Comparison of ENCODE assay signal across 8 cellular contexts in genomic region chr6:56542367-56543331, GRCh38.
DNase-seq lines count a peak whose midpoint lies in the region; ATAC-seq and TF ChIP-seq lines count a peak whose summit lies in the region.

No MANE protein-coding gene starts in this region.

- 1 to 2% methylated on average over 50 of the region's 50 CpGs for WGBS in GM23248 (ENCODE audit: low coverage in 1 of 2, low lambda C conversion rate in 2 of 2, missing lambda C conversion rate in 2 of 2), 2 experiments
- WGBS in gastroesophageal sphincter (ENCODE audit: low coverage in 1 of 2), 2 donors = 0 to 4% methylated on average over 5 to 12 of the region's 50 CpGs

- H3K27ac Mint-ChIP-seq in neural progenitor cell = no peak overlapping the region

- H3K9me3 Mint-ChIP-seq in neural progenitor cell = no peaks in the 10 kb centered on the region

- no peaks in the 10 kb centered on the region for H3K36me3 Mint-ChIP-seq in neural progenitor cell

- H3K9me2 ChIP-seq in GM23248 (ENCODE audit: insufficient read depth) (no peaks in the 10 kb centered on the region), Karpas-422 (replicated peaks; ENCODE audit: insufficient read depth, low read length) (no peaks in the 10 kb centered on the region)

- POLR2A ChIA-PET in RWPE1 (lab: Yijun Ruan, JAX; ENCODE audit: low non-redundant PET) = interaction anchor here (0.5 to 1.0 kb wide), 4 partner anchors 16 to 173 kb away, joined by 3 to 7 read pairs (median 4); no protein-coding TSS in a partner anchor

- H3K4me2 ChIP-seq in GM23248 (ENCODE audit: unreplicated experiment) = peak overlapping the region; percentile 96
- H3K4me2 ChIP-seq in Karpas-422 (ENCODE audit: low read depth, low read length, poor library complexity, severe bottlenecking) = peak overlapping the region; percentile 88
- H3K4me2 ChIP-seq in neural progenitor cell = peak overlapping the region; percentile 80

- H3K27me3 ChIP-seq in GM23248 (replicated peaks; ENCODE audit: insufficient read depth) = no peaks in the 10 kb centered on the region
- H3K27me3 ChIP-seq in Karpas-422 (ENCODE audit: low read length) = no peaks in the 10 kb centered on the region
- no peaks in the 10 kb centered on the region for H3K27me3 ChIP-seq in gastroesophageal sphincter
- H3K27me3 ChIP-seq in neural progenitor cell = no peaks in the 10 kb centered on the region
- H3K27me3 ChIP-seq in stomach smooth muscle (ENCODE audit: control insufficient read depth in 1 of 2, insufficient read depth in 2 of 2, low read length in 2 of 2) = no peaks in the 10 kb centered on the region

- in situ Hi-C loops in GM23248 (cut with MboI) = no loop called here

- H3K9me3 ChIP-seq in ES-I3 (ENCODE audit: control insufficient read depth, insufficient read depth, low read length) = no peaks in the 10 kb centered on the region
- no peaks in the 10 kb centered on the region for H3K9me3 ChIP-seq in GM23248 (ENCODE audit: low read depth)
- H3K9me3 ChIP-seq in Karpas-422 (ENCODE audit: low read length) = no peaks in the 10 kb centered on the region
- H3K9me3 ChIP-seq in gastroesophageal sphincter = no peaks in the 10 kb centered on the region
- no peaks in the 10 kb centered on the region for H3K9me3 ChIP-seq in neural progenitor cell (ENCODE audit: low read depth)
- H3K9me3 ChIP-seq in stomach smooth muscle (ENCODE audit: control insufficient read depth in 2 of 2, low read length in 2 of 2) = no peaks in the 10 kb centered on the region

- DNase-seq in GM23248 (peak; percentile 99), Karpas-422 (no peak), RWPE1 (ENCODE audit: low spot score) (peak; percentile 78), neural progenitor cell (ENCODE audit: low spot score) (peak; percentile 94)
- DNase-seq in activated gamma-delta T cell treated with anti-CD3 and anti-CD28 coated beads, Interleukin-2, amount 50 U/mL, for 16 hours (ENCODE audit: low read depth) = peak; percentile 1

- H3K4me1 Mint-ChIP-seq in neural progenitor cell = peaks cover 10% of the 10 kb centered on the region

- H3K4me1 ChIP-seq in ES-I3 (ENCODE audit: insufficient read depth, low read length) (peaks cover 15% of the 10 kb centered on the region), GM23248 (ENCODE audit: insufficient read depth) (peaks cover 63% of the 10 kb centered on the region), Karpas-422 (ENCODE audit: low read length) (peaks cover 72% of the 10 kb centered on the region), gastroesophageal sphincter (peaks cover 3 to 55% (median 13%) of the 10 kb centered on the region in 3 donors), neural progenitor cell (peaks cover 24% of the 10 kb centered on the region), stomach smooth muscle (ENCODE audit: control insufficient read depth, insufficient read depth, low read length) (peaks cover 7% of the 10 kb centered on the region)

- TF ChIP-seq POLR2A in gastroesophageal sphincter (IDR thresholded peaks at IDR 0.05) = peak; percentile 93 to 96

- peak overlapping the region; percentile 37 for H2AFZ ChIP-seq in GM23248
- H2AFZ ChIP-seq in Karpas-422 (ENCODE audit: low read length) = peak overlapping the region; percentile 32
- H2AFZ ChIP-seq in neural progenitor cell (replicated peaks) = peak overlapping the region; percentile 40

- TF ChIP-seq EP300 in gastroesophageal sphincter (IDR thresholded peaks at IDR 0.05) = no peak

- H3K36me3 ChIP-seq in ES-I3 (ENCODE audit: insufficient read depth, low read length) (no peaks in the 10 kb centered on the region), GM23248 (ENCODE audit: low read depth) (no peaks in the 10 kb centered on the region; the same call in 1 of the 2 replicates), Karpas-422 (ENCODE audit: insufficient read depth, low read length) (no peaks in the 10 kb centered on the region), gastroesophageal sphincter (no peaks in the 10 kb centered on the region), neural progenitor cell (no peaks in the 10 kb centered on the region), stomach smooth muscle (ENCODE audit: control insufficient read depth in 2 of 2, insufficient read depth in 2 of 2, low read length in 2 of 2) (no peaks in the 10 kb centered on the region)

- H3K79me2 ChIP-seq in GM23248 (ENCODE audit: insufficient read depth) = peaks cover 94% of the 10 kb centered on the region
- peaks cover 24% of the 10 kb centered on the region for H3K79me2 ChIP-seq in Karpas-422 (ENCODE audit: low read length)
- H3K79me2 ChIP-seq in neural progenitor cell (ENCODE audit: low read depth) = peaks cover 73% of the 10 kb centered on the region

- no peak overlapping the region for H3K4me3 Mint-ChIP-seq in neural progenitor cell

- peaks cover 11% of the 10 kb centered on the region; the same call in 1 of the 2 replicates for H4K20me1 ChIP-seq in GM23248 (ENCODE audit: insufficient read depth)
- no peaks in the 10 kb centered on the region for H4K20me1 ChIP-seq in Karpas-422 (ENCODE audit: insufficient read depth, low read depth, low read length)
- peaks cover 46% of the 10 kb centered on the region for H4K20me1 ChIP-seq in neural progenitor cell (ENCODE audit: low read depth)

- TF ChIP-seq CTCF in RWPE1 (conservative IDR thresholded peaks at IDR 0.05; ENCODE audit: low read depth) = peak; percentile 15; the same call in 1 of the 2 replicates
- peak in 2 of 4 experiments; percentile 34 to 76 for TF ChIP-seq CTCF in gastroesophageal sphincter (IDR thresholded peaks at IDR 0.05)
- peak; percentile 35 for TF ChIP-seq CTCF in neural progenitor cell (IDR thresholded peaks at IDR 0.05)

- CTCF ChIA-PET in RWPE1 (lab: Yijun Ruan, JAX) = interaction anchor here (0.6 to 1.4 kb wide), 6 partner anchors 17 to 378 kb away, joined by 3 to 6 read pairs (median 4); no protein-coding TSS in a partner anchor

- peak overlapping the region; percentile 84 for H3K9ac ChIP-seq in ES-I3 (ENCODE audit: low read depth, low read length)
- H3K9ac ChIP-seq in GM23248 = peak overlapping the region; percentile 79
- H3K9ac ChIP-seq in Karpas-422 (ENCODE audit: low read length) = no peak overlapping the region
- no peak overlapping the region for H3K9ac ChIP-seq in neural progenitor cell
- H3K9ac ChIP-seq in stomach smooth muscle (ENCODE audit: low read length in 2 of 2) = peak overlapping the region; percentile 82 to 89

- ATAC-seq in gastroesophageal sphincter = peak; percentile 97

- H3F3A ChIP-seq in GM23248 (ENCODE audit: insufficient read depth) (peaks cover 46% of the 10 kb centered on the region), neural progenitor cell (ENCODE audit: low read depth) (peaks cover 31% of the 10 kb centered on the region)

- H3K4me3 ChIP-seq in GM23248 (peak overlapping the region; percentile 78), Karpas-422 (ENCODE audit: low read length) (no peak overlapping the region), gastroesophageal sphincter (peak overlapping the region; percentile 48 to 65), neural progenitor cell (peak overlapping the region; percentile 48), stomach smooth muscle (ENCODE audit: low read length in 2 of 2) (peak overlapping the region; percentile 77 to 80)

- H3K27me3 Mint-ChIP-seq in neural progenitor cell (ENCODE audit: insufficient read depth, low read depth) = no peaks in the 10 kb centered on the region

- H3K27ac ChIP-seq in GM23248 = peak overlapping the region; percentile 81
- H3K27ac ChIP-seq in Karpas-422 (ENCODE audit: low read length) = peak overlapping the region; percentile 98
- peak overlapping the region; percentile 94 for H3K27ac ChIP-seq in RWPE1
- peak overlapping the region; percentile 75 to 94 (median 92) for H3K27ac ChIP-seq in gastroesophageal sphincter
- H3K27ac ChIP-seq in neural progenitor cell = peak overlapping the region; percentile 86
- H3K27ac ChIP-seq in stomach smooth muscle (ENCODE audit: low read length) = peak overlapping the region; percentile 87

Comparison
In these comparisons a context has a peak if more than half of its experiments do, and no peak if none do; other contexts are left out.
1. H3K9ac ChIP-seq: peak in ES-I3 (single experiment), GM23248 (single experiment) and stomach smooth muscle (2 of 2); none in Karpas-422 (single experiment) and neural progenitor cell (single experiment).
2. Peak in every context shown above with its lines, with median percentiles within 50 percentile points of each other: H2AFZ ChIP-seq, H3K27ac ChIP-seq and H3K4me2 ChIP-seq.